In genomic region chr7:44694766-44695165, GRCh38 we compare ENCODE assay signal across 12 cellular contexts.
"Had no signal": no experiment of that assay in that cellular context is flagged by ENCODE, and none has a peak within 500 bp of the region (broad histone marks: within the 10 kb centered on the region; RNA-seq: fewer than 3 reads in every experiment).

No MANE protein-coding gene starts in this region.

- DNase-seq: activated CD4-positive, CD25-positive, alpha-beta regulatory T cell; activated naive CD4-positive, alpha-beta T cell treated with Interleukin-2 at 50 U/mL for 16 hours; glutamatergic neuron; nephron progenitor cell; stimulated activated CD4-positive, alpha-beta T cell treated with anti-CD3 and anti-CD28 coated beads, Interleukin-4, amount 100 ng/mL, for 4 hours; stomach; T-helper 2 cell had no signal

- H3K9me3 Mint-ChIP-seq: dendritic cell treated with granulocyte-macrophage colony-stimulating factor and Interleukin-4, amounts not matched to agents 40 ng/mL and 50 ng/mL, for 4 days; memory B cell had no signal

- H3K27me3 Mint-ChIP-seq: brain; dendritic cell treated with granulocyte-macrophage colony-stimulating factor and Interleukin-4, amounts not matched to agents 40 ng/mL and 50 ng/mL, for 4 days; memory B cell had no signal

- H3K27ac Mint-ChIP-seq: brain; dendritic cell treated with granulocyte-macrophage colony-stimulating factor and Interleukin-4, amounts not matched to agents 40 ng/mL and 50 ng/mL, for 4 days; memory B cell; nephron progenitor cell had no signal

- H3K4me1 ChIP-seq: stomach had no signal

- H3K4me3 Mint-ChIP-seq: brain; dendritic cell treated with granulocyte-macrophage colony-stimulating factor and Interleukin-4, amounts not matched to agents 40 ng/mL and 50 ng/mL, for 4 days; memory B cell; nephron progenitor cell had no signal

- H3K4me3 ChIP-seq: skin epidermis, stomach, thoracic aorta had no signal

- H3K9me3 ChIP-seq: stomach, thoracic aorta had no signal

- H3K27ac ChIP-seq: skin epidermis, stomach, thoracic aorta had no signal

- H3K4me1 Mint-ChIP-seq: brain, nephron progenitor cell had no signal

- H3K27me3 ChIP-seq: stomach had no signal
